25 cellular contexts compared by ENCODE assay signal in genomic region chr12:55549302-55549701, GRCh38.
"Had no signal": no experiment of that assay in that cellular context is flagged by ENCODE, and none has a peak within 500 bp of the region (broad histone marks: within the 10 kb centered on the region; RNA-seq: fewer than 3 reads in every experiment).

OR6C4 (plus strand) TSS chr12:55549602; CDS start chr12:55551227, 1,625 bp downstream.

- H3K27ac ChIP-seq: colonic mucosa, epithelial cell of prostate, esophagus squamous epithelium, gastrocnemius medialis, heart right ventricle, left lung, lower lobe of right lung had no signal

- H3K4me1 ChIP-seq: colonic mucosa, esophagus squamous epithelium, gastrocnemius medialis, heart right ventricle, left lung, lower lobe of right lung had no signal

- H3K36me3 Mint-ChIP-seq: mesothelial cell of epicardium had no signal

- H3K27me3 ChIP-seq: colonic mucosa, esophagus squamous epithelium, gastrocnemius medialis, heart right ventricle, left lung had no signal

- H3K9me3 ChIP-seq: colonic mucosa, gastrocnemius medialis, lower lobe of right lung had no signal

- H3K4me3 Mint-ChIP-seq: dendritic cell treated with granulocyte-macrophage colony-stimulating factor and Interleukin-4, amounts not matched to agents 40 ng/mL and 50 ng/mL, for 4 days; effector memory CD8-positive, alpha-beta T cell; endodermal cell; mesothelial cell of epicardium; naive B cell had no signal

- H3K9me3 Mint-ChIP-seq: dendritic cell treated with granulocyte-macrophage colony-stimulating factor and Interleukin-4, amounts not matched to agents 40 ng/mL and 50 ng/mL, for 4 days; effector memory CD8-positive, alpha-beta T cell had no signal

- H3K36me3 ChIP-seq: colonic mucosa, esophagus squamous epithelium, gastrocnemius medialis, heart right ventricle, left lung, lower lobe of right lung had no signal

- DNase-seq: colonic mucosa; cortex of kidney; effector CD8-positive, alpha-beta T cell; effector memory CD8-positive, alpha-beta T cell; endodermal cell; erythroblast; esophagus squamous epithelium; foreskin fibroblast; foreskin melanocyte; gastrocnemius medialis; glutamatergic neuron; head of caudate nucleus; heart right ventricle; hippocampal formation; left cardiac atrium; left lung; left ventricle myocardium superior; lower lobe of right lung; mesenchymal stem cell; mucosa of descending colon; naive B cell had no signal

- H3K27ac Mint-ChIP-seq: dendritic cell treated with granulocyte-macrophage colony-stimulating factor and Interleukin-4, amounts not matched to agents 40 ng/mL and 50 ng/mL, for 4 days; effector memory CD8-positive, alpha-beta T cell; endodermal cell; mesothelial cell of epicardium had no signal

- H3K4me3 ChIP-seq: colonic mucosa, esophagus squamous epithelium, gastrocnemius medialis, heart right ventricle, left lung, lower lobe of right lung, mucosa of descending colon had no signal

- H3K4me1 Mint-ChIP-seq: endodermal cell, mesothelial cell of epicardium, naive B cell had no signal

- ATAC-seq: effector memory CD8-positive, alpha-beta T cell; esophagus mucosa; gastrocnemius medialis; heart right ventricle; left cardiac atrium; left lung; left ventricle myocardium superior; lower lobe of right lung; mucosa of descending colon had no signal
